In genomic region chr22:44730490-44731356, GRCh38 we compare ENCODE assay signal across 29 cellular contexts. TPM values are rescaled to one million over a fixed set of nuclear protein-coding genes. Genes with fewer than 3 reads are reported as not detected.
DNase-seq lines count a peak whose midpoint lies in the region; TF ChIP-seq lines count a peak whose summit lies in the region.
"Had no signal": no experiment of that assay in that cellular context is flagged by ENCODE, and none has a peak within 500 bp of the region (broad histone marks: within the 10 kb centered on the region; RNA-seq: fewer than 3 reads in every experiment).

No MANE protein-coding gene starts in this region.

- H3K27me3 ChIP-seq in HAP-1 (ENCODE audit: low read depth), result no peaks in the 10 kb centered on the region
- no peaks in the 10 kb centered on the region for H3K27me3 ChIP-seq in BE2C

- H3K4me1 ChIP-seq in HEK293 (ENCODE audit: control insufficient read depth, insufficient read depth, low read length), result no peaks in the 10 kb centered on the region
- no peaks in the 10 kb centered on the region; the same call in 1 of the 2 replicates for H3K4me1 ChIP-seq in HAP-1
- H3K4me1 ChIP-seq in BE2C, result peaks cover 13% of the 10 kb centered on the region

- in situ Hi-C loops in HAP-1 (cut with MboI; ENCODE audit: low sequenced_read_pairs), result loop anchor here (5.0 kb wide), 1 partner anchor 33 kb away; no protein-coding TSS in a partner anchor

- H3K4me3 ChIP-seq in HEK293 (ENCODE audit: low read depth, low read length) (no peak overlapping the region), HAP-1 (no peak overlapping the region), BE2C (ENCODE audit: low read depth, low read length) (no peak overlapping the region)
- H3K4me3 ChIP-seq: lower lobe of right lung, PC-9 had no signal

- POLR2A ChIA-PET in HEK293 (lab: Yijun Ruan, JAX), result interaction anchor here (1.3 to 2.0 kb wide), 2 partner anchors 9 to 27 kb away, joined by 4 read pairs; no protein-coding TSS in a partner anchor

- H3K9me3 ChIP-seq in HEK293 (ENCODE audit: control insufficient read depth, insufficient read depth, low read depth, low read length) (no peaks in the 10 kb centered on the region), HAP-1 (no peaks in the 10 kb centered on the region), BE2C (no peaks in the 10 kb centered on the region)
- H3K9me3 ChIP-seq: heart left ventricle, lower lobe of right lung had no signal

- no peak overlapping the region for H3K27ac ChIP-seq in HEK293 (ENCODE audit: extremely low read depth, low read depth, low read length)
- H3K27ac ChIP-seq: PC-9, WERI-Rb-1 had no signal

- H3K4me3 Mint-ChIP-seq in immature natural killer cell, result no peak overlapping the region
- H3K4me3 Mint-ChIP-seq in type B pancreatic cell, result no peak overlapping the region
- H3K4me3 Mint-ChIP-seq: activated CD4-positive, alpha-beta T cell treated with anti-CD3 and anti-CD28 coated beads, Interleukin-2, amount 10 ng/mL, durations not matched to agents 24 days and 14 days; activated naive CD4-positive, alpha-beta T cell treated with anti-CD3 and anti-CD28 coated beads for 36 hours; activated T-cell treated with anti-CD3 and anti-CD28 coated beads, Interleukin-2, amount 50 U/mL, for 72 hours; HFFc6 had no signal

- DNase-seq in activated naive CD4-positive, alpha-beta T cell treated with anti-CD3 and anti-CD28 coated beads, Interleukin-2, amount 50 U/mL, for 16 hours, result peak; percentile 7
- no peak for DNase-seq in activated naive CD4-positive, alpha-beta T cell treated with Interleukin-2 at 50 U/mL for 16 hours
- no peak for DNase-seq in immature natural killer cell
- DNase-seq in type B pancreatic cell (ENCODE audit: extremely low spot score, unreplicated experiment), result no peak
- no peak for DNase-seq in HAP-1 (ENCODE audit: low spot score in 2 of 2)
- no peak for DNase-seq in DMS 273 (lab: John Stamatoyannopoulos, UW; ENCODE audit: unreplicated experiment)
- DNase-seq in BE2C, result no peak
- DNase-seq: activated CD4-positive, alpha-beta T cell treated with anti-CD3 and anti-CD28 coated beads, Interleukin-2, amount 10 ng/mL, durations not matched to agents 24 days and 14 days; activated naive CD4-positive, alpha-beta T cell treated with anti-CD3 and anti-CD28 coated beads for 36 hours; activated T-cell treated with anti-CD3 and anti-CD28 coated beads, Interleukin-2, amount 50 U/mL, for 72 hours; AML-193; DMS79 treated with DMSO at 0.1 percent for 48 hours; effector CD4-positive, alpha-beta T cell; HFFc6; kidney glomerular epithelial cell; lower lobe of right lung; NCI-H1092; NCI-H1694 treated with DMSO at 0.1 percent for 48 hours; NCI-H2171 treated with DMSO at 0.1 percent for 48 hours; NCI-H524 treated with DMSO at 0.1 percent for 48 hours; SHP77 treated with DMSO at 0.1 percent for 48 hours; stimulated activated CD4-positive, alpha-beta T cell treated with anti-CD3 and anti-CD28 coated beads, Interleukin-15, amount 100 ng/mL, for 24 hours; stimulated activated naive CD4-positive, alpha-beta T cell; SW 1271; T-helper 9 cell; WERI-Rb-1 had no signal

- H3K9me3 Mint-ChIP-seq in immature natural killer cell (no peaks in the 10 kb centered on the region), type B pancreatic cell (no peaks in the 10 kb centered on the region)
- H3K9me3 Mint-ChIP-seq: activated CD4-positive, alpha-beta T cell treated with anti-CD3 and anti-CD28 coated beads, Interleukin-2, amount 10 ng/mL, durations not matched to agents 24 days and 14 days; activated naive CD4-positive, alpha-beta T cell treated with anti-CD3 and anti-CD28 coated beads for 36 hours had no signal

- TF ChIP-seq CTCF in HEK293 (tag by site-specific recombination; IDR thresholded peaks at IDR 0.05), result no peak
- no peak for TF ChIP-seq CTCF in type B pancreatic cell (conservative IDR thresholded peaks at IDR 0.05)
- TF ChIP-seq CTCF in BE2C (IDR thresholded peaks at IDR 0.05; ENCODE audit: low read depth, low read length), result no peak

- H3K27ac Mint-ChIP-seq in immature natural killer cell, result peak overlapping the region; percentile 30 to 76 (median 56)
- H3K27ac Mint-ChIP-seq in type B pancreatic cell, result peak overlapping the region; percentile 74
- H3K27ac Mint-ChIP-seq: activated CD4-positive, alpha-beta T cell treated with anti-CD3 and anti-CD28 coated beads, Interleukin-2, amount 10 ng/mL, durations not matched to agents 24 days and 14 days; activated naive CD4-positive, alpha-beta T cell treated with anti-CD3 and anti-CD28 coated beads for 36 hours; activated T-cell treated with anti-CD3 and anti-CD28 coated beads, Interleukin-2, amount 50 U/mL, for 72 hours; HFFc6 had no signal

- H3K4me1 Mint-ChIP-seq in immature natural killer cell (peaks cover 20 to 23% of the 10 kb centered on the region in 2 donors), type B pancreatic cell (ENCODE audit: unreplicated experiment) (peaks cover 5% of the 10 kb centered on the region)

- H3K36me3 ChIP-seq in HEK293 (ENCODE audit: control insufficient read depth in 2 of 2, insufficient read depth in 1 of 2, low read length in 2 of 2) (peaks cover 0 to 20% of the 10 kb centered on the region in 2 experiments; a peak in 1 of 3 replicates), HAP-1 (replicated peaks) (no peaks in the 10 kb centered on the region), BE2C (no peaks in the 10 kb centered on the region)
- H3K36me3 ChIP-seq: heart left ventricle, WERI-Rb-1 had no signal

- H3K36me3 Mint-ChIP-seq in immature natural killer cell (peaks cover 3 to 14% (median 11%) of the 10 kb centered on the region in 3 donors), type B pancreatic cell (no peaks in the 10 kb centered on the region)

- H3K27me3 Mint-ChIP-seq in immature natural killer cell (ENCODE audit: low read depth in 3 of 3) (peaks cover under 1 to 2% (median 2%) of the 10 kb centered on the region in 3 donors), type B pancreatic cell (no peaks in the 10 kb centered on the region)
- H3K27me3 Mint-ChIP-seq: activated CD4-positive, alpha-beta T cell treated with anti-CD3 and anti-CD28 coated beads, Interleukin-2, amount 10 ng/mL, durations not matched to agents 24 days and 14 days had no signal

- CTCF ChIA-PET in HEK293 (lab: Yijun Ruan, JAX), result interaction anchor here (0.6 to 0.9 kb wide), 2 partner anchors 26 to 41 kb away, joined by 3 to 5 read pairs; no protein-coding TSS in a partner anchor

TF ChIP-seq in HEK293, 187 proteins besides CTCF, POLR2A, EP300 and RAD21:
- TF ChIP-seq ZEB2 (tag by site-specific recombination; IDR thresholded peaks at IDR 0.05) (peak; percentile 100), ZNF600 (tag by site-specific recombination; IDR thresholded peaks at IDR 0.05) (no peak)
- TF ChIP-seq, protein P1, sequence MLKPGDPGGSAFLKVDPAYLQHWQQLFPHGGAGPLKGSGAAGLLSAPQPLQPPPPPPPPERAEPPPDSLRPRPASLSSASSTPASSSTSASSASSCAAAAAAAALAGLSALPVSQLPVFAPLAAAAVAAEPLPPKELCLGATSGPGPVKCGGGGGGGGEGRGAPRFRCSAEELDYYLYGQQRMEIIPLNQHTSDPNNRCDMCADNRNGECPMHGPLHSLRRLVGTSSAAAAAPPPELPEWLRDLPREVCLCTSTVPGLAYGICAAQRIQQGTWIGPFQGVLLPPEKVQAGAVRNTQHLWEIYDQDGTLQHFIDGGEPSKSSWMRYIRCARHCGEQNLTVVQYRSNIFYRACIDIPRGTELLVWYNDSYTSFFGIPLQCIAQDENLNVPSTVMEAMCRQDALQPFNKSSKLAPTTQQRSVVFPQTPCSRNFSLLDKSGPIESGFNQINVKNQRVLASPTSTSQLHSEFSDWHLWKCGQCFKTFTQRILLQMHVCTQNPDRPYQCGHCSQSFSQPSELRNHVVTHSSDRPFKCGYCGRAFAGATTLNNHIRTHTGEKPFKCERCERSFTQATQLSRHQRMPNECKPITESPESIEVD (tag by site-specific recombination; IDR thresholded peaks at IDR 0.05), result no peak
- TF ChIP-seq, protein P2, sequence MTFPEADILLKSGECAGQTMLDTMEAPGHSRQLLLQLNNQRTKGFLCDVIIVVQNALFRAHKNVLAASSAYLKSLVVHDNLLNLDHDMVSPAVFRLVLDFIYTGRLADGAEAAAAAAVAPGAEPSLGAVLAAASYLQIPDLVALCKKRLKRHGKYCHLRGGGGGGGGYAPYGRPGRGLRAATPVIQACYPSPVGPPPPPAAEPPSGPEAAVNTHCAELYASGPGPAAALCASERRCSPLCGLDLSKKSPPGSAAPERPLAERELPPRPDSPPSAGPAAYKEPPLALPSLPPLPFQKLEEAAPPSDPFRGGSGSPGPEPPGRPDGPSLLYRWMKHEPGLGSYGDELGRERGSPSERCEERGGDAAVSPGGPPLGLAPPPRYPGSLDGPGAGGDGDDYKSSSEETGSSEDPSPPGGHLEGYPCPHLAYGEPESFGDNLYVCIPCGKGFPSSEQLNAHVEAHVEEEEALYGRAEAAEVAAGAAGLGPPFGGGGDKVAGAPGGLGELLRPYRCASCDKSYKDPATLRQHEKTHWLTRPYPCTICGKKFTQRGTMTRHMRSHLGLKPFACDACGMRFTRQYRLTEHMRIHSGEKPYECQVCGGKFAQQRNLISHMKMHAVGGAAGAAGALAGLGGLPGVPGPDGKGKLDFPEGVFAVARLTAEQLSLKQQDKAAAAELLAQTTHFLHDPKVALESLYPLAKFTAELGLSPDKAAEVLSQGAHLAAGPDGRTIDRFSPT (tag by site-specific recombination; IDR thresholded peaks at IDR 0.05), result 0 out of 2 replicates have a peak, but pooled peaks have one; percentile 8

RNA-seq across cellular contexts. Expression of gene ARHGAP8, which starts 21.7 kb away (rescaled TPM):
- 1 to 10 TPM in 1 of 3 donors, under 1 TPM in 1, not detected in 1; 0.60 to 2.0 TPM for polyA plus RNA-seq in immature natural killer cell
- 18.0 and 40.3 TPM in 2 replicates for total RNA-seq in type B pancreatic cell (ENCODE audit: low replicate concordance)
- not detected for polyA plus RNA-seq in BE2C (2012; ENCODE audit: insufficient read depth, insufficient read length, low read depth)
- total RNA-seq: HFFc6 had no signal

RNA-seq across cellular contexts. Expression of gene PRR5, which starts 28.7 kb away (rescaled TPM):
- polyA plus RNA-seq in immature natural killer cell, result 100 to 1,000 TPM; 102 to 168 (median 112) TPM
- 21.2 and 30.8 TPM in 2 replicates for total RNA-seq in type B pancreatic cell (ENCODE audit: low replicate concordance)
- polyA plus RNA-seq in BE2C (2012; ENCODE audit: insufficient read depth, insufficient read length, low read depth), result 8.3 TPM
